Comparison of ENCODE assay signal across 17 cellular contexts in genomic region chr1:21239181-21239580, GRCh38. TPM values are rescaled to one million over a fixed set of nuclear protein-coding genes. Genes with fewer than 3 reads are reported as not detected.
DNase-seq lines count a peak whose midpoint lies in the region; ATAC-seq and TF ChIP-seq lines count a peak whose summit lies in the region.
"Had no signal": no experiment of that assay in that cellular context is flagged by ENCODE, and none has a peak within 500 bp of the region (broad histone marks: within the 10 kb centered on the region; RNA-seq: fewer than 3 reads in every experiment).

No MANE protein-coding gene starts in this region.

- H4K8ac ChIP-seq in mesenchymal stem cell (ENCODE audit: low read length) = no peak overlapping the region

- no peak overlapping the region for H4K91ac ChIP-seq in mesenchymal stem cell (ENCODE audit: low read length)

- H3K27me3 ChIP-seq in breast epithelium = no peaks in the 10 kb centered on the region
- H3K27me3 ChIP-seq in mesenchymal stem cell (ENCODE audit: control insufficient read depth in 1 of 2, insufficient read depth in 1 of 2, low read length in 2 of 2) = no peaks in the 10 kb centered on the region
- no peaks in the 10 kb centered on the region for H3K27me3 ChIP-seq in thoracic aorta (replicated peaks; ENCODE audit: insufficient read depth)
- H3K27me3 ChIP-seq: ovary had no signal

- no peak overlapping the region for H3K27ac Mint-ChIP-seq in MCF 10A (ENCODE audit: low read depth, unreplicated experiment)
- H3K27ac Mint-ChIP-seq in activated T-helper 2 cell treated with anti-CD3 and anti-CD28 coated beads, Interferon-gamma antibody, Interleukin-2, Interleukin-4, amounts not matched to agents 10 μg/mL and 5 μg/mL and 100 μg/mL, durations not matched to agents 14 hours and 24 hours and 36 hours = peak overlapping the region; percentile 59

- intact Hi-C loops in MCF 10A (cut with micrococcal nuclease) (loop anchor here (10.0 kb wide), 2 partner anchors 416 to 1176 kb away; no protein-coding TSS in a partner anchor), breast epithelium (cut with DNase I; ENCODE audit: low total_unique reads) (no loop called here)
- intact Hi-C loops in activated T-helper 2 cell treated with anti-CD3 and anti-CD28 coated beads, Interferon-gamma antibody, Interleukin-2, Interleukin-4, amounts not matched to agents 10 μg/mL and 5 μg/mL and 100 μg/mL, durations not matched to agents 14 hours and 24 hours and 36 hours (cut with micrococcal nuclease) = no loop called here

- H3K9me3 Mint-ChIP-seq in MCF 10A (ENCODE audit: unreplicated experiment) = no peaks in the 10 kb centered on the region
- H3K9me3 Mint-ChIP-seq in activated T-helper 2 cell treated with anti-CD3 and anti-CD28 coated beads, Interferon-gamma antibody, Interleukin-2, Interleukin-4, amounts not matched to agents 10 μg/mL and 5 μg/mL and 100 μg/mL, durations not matched to agents 14 hours and 24 hours and 36 hours = no peaks in the 10 kb centered on the region

- H3K36me3 Mint-ChIP-seq in MCF 10A (ENCODE audit: insufficient read depth, unreplicated experiment) = peaks cover 6% of the 10 kb centered on the region
- peaks cover 65% of the 10 kb centered on the region for H3K36me3 Mint-ChIP-seq in activated T-helper 2 cell treated with anti-CD3 and anti-CD28 coated beads, Interferon-gamma antibody, Interleukin-2, Interleukin-4, amounts not matched to agents 10 μg/mL and 5 μg/mL and 100 μg/mL, durations not matched to agents 14 hours and 24 hours and 36 hours (ENCODE audit: low read depth)

- no TSS peak for BruUV-seq in MCF 10A (replicated peaks; lab: Mats Ljungman, UMichigan)

- peaks cover 4% of the 10 kb centered on the region for H3K79me1 ChIP-seq in mesenchymal stem cell (replicated peaks; ENCODE audit: low read length, poor library complexity, severe bottlenecking)

- H2BK15ac ChIP-seq in mesenchymal stem cell (ENCODE audit: low read depth, poor library complexity, severe bottlenecking) = no peak overlapping the region

- TF ChIP-seq POLR2A in breast epithelium (IDR thresholded peaks at IDR 0.05) = no peak

- no peaks in the 10 kb centered on the region for H3K27me3 Mint-ChIP-seq in MCF 10A (ENCODE audit: insufficient read depth, unreplicated experiment)
- no peaks in the 10 kb centered on the region for H3K27me3 Mint-ChIP-seq in activated T-helper 2 cell treated with anti-CD3 and anti-CD28 coated beads, Interferon-gamma antibody, Interleukin-2, Interleukin-4, amounts not matched to agents 10 μg/mL and 5 μg/mL and 100 μg/mL, durations not matched to agents 14 hours and 24 hours and 36 hours (ENCODE audit: low read depth)

- no peak overlapping the region for H2BK5ac ChIP-seq in mesenchymal stem cell (ENCODE audit: low read depth, low read length, poor library complexity, severe bottlenecking)

- H3K18ac ChIP-seq in mesenchymal stem cell (ENCODE audit: low read depth in 1 of 2, low read length in 2 of 2) = no peak overlapping the region

- no peak overlapping the region for H3K4me3 Mint-ChIP-seq in MCF 10A (ENCODE audit: unreplicated experiment)
- no peak overlapping the region for H3K4me3 Mint-ChIP-seq in activated T-helper 2 cell treated with anti-CD3 and anti-CD28 coated beads, Interferon-gamma antibody, Interleukin-2, Interleukin-4, amounts not matched to agents 10 μg/mL and 5 μg/mL and 100 μg/mL, durations not matched to agents 14 hours and 24 hours and 36 hours (ENCODE audit: low read depth)

- H3K14ac ChIP-seq in mesenchymal stem cell (ENCODE audit: low read length in 2 of 2) = no peak overlapping the region

- no peak overlapping the region for H3K4me2 ChIP-seq in mesenchymal stem cell (ENCODE audit: low read length, poor library complexity, severe bottlenecking)

- no peak overlapping the region for H3K4ac ChIP-seq in mesenchymal stem cell (ENCODE audit: low read depth in 1 of 2, low read length in 2 of 2)

- H3K36me3 ChIP-seq in breast epithelium = peaks cover 2% of the 10 kb centered on the region
- peaks cover 52 to 88% of the 10 kb centered on the region in 2 experiments for H3K36me3 ChIP-seq in mesenchymal stem cell (ENCODE audit: control insufficient read depth in 1 of 2, insufficient read depth in 2 of 2, low read depth in 1 of 2, low read length in 2 of 2)
- H3K36me3 ChIP-seq in thoracic aorta = peaks cover 56% of the 10 kb centered on the region
- H3K36me3 ChIP-seq: ovary had no signal

- POLR2A ChIA-PET in MCF 10A (lab: Yijun Ruan, JAX) = no interaction called here

- CTCF ChIA-PET in MCF 10A (lab: Yijun Ruan, JAX) = interaction anchor here (0.6 to 12.9 kb wide), 2 partner anchors 130 to 719 kb away, joined by 3 to 283 read pairs; no protein-coding TSS in a partner anchor

- no peak overlapping the region for H3K9ac ChIP-seq in mesenchymal stem cell (ENCODE audit: low read length)

- no peak overlapping the region for H3K23ac ChIP-seq in mesenchymal stem cell (ENCODE audit: low read length in 2 of 2)

- H3K9me3 ChIP-seq in breast epithelium (no peaks in the 10 kb centered on the region), mesenchymal stem cell (ENCODE audit: control insufficient read depth, low read length) (no peaks in the 10 kb centered on the region), thoracic aorta (no peaks in the 10 kb centered on the region)
- H3K9me3 ChIP-seq: ovary had no signal

- no peak for ATAC-seq in thoracic aorta (ENCODE audit: insufficient number of reproducible peaks, low FRiP score, low read depth)
- no peak for ATAC-seq in GM21528 (IDR thresholded peaks at IDR 0.05; ENCODE audit: low FRiP score, unreplicated experiment)

- no peak for TF ChIP-seq CTCF in MCF 10A (IDR thresholded peaks at IDR 0.05; ENCODE audit: unreplicated experiment)
- no peak for TF ChIP-seq CTCF in breast epithelium (IDR thresholded peaks at IDR 0.05)
- TF ChIP-seq CTCF in thoracic aorta (IDR thresholded peaks at IDR 0.05) = no peak

- H2BK120ac ChIP-seq in mesenchymal stem cell (ENCODE audit: low read depth, low read length) = no peak overlapping the region

- 83% methylated on average over 11 of the region's 11 CpGs for WGBS in mesenchymal stem cell

- H3K4me3 ChIP-seq in breast epithelium (no peak overlapping the region), mesenchymal stem cell (ENCODE audit: insufficient read depth in 1 of 2, low read depth in 1 of 2, low read length in 2 of 2) (no peak overlapping the region), thoracic aorta (no peak overlapping the region)
- H3K4me3 ChIP-seq: ovary had no signal

- H2AFZ ChIP-seq in mesenchymal stem cell (ENCODE audit: low read depth, low read length) = no peak overlapping the region

- DNase-seq in MCF 10A (ENCODE audit: unreplicated experiment) (peak; percentile 60), breast epithelium (ENCODE audit: low spot score in 2 of 2) (no peak), mesenchymal stem cell (no peak), thoracic aorta (ENCODE audit: low spot score) (no peak), middle frontal gyrus (ENCODE audit: extremely low spot score, low spot score) (no peak)
- DNase-seq in activated T-helper 2 cell treated with anti-CD3 and anti-CD28 coated beads, Interferon-gamma antibody, Interleukin-2, Interleukin-4, amounts not matched to agents 10 μg/mL and 5 μg/mL and 100 μg/mL, durations not matched to agents 14 hours and 24 hours and 36 hours (ENCODE audit: low spot score) = no peak
- no peak for DNase-seq in central memory CD4-positive, alpha-beta T cell
- DNase-seq: activated CD4-positive, alpha-beta T cell treated with anti-CD3 and anti-CD28 coated beads, Interleukin-2, amount 50 U/mL, for 4 hours; activated naive CD4-positive, alpha-beta T cell; Calu3; mesendoderm; NCI-H2029; NCI-H748 treated with DMSO at 0.1 percent for 48 hours; ovary; Right ventricle myocardium superior; stimulated activated CD4-positive, alpha-beta T cell treated with anti-CD3 and anti-CD28 coated beads, Interleukin-12 subunit alpha, Interleukin-12 subunit beta, amount 100 ng/mL, for 4 hours had no signal

- H2BK12ac ChIP-seq in mesenchymal stem cell (ENCODE audit: low read length in 2 of 2) = no peak overlapping the region

- no peaks in the 10 kb centered on the region for H3K4me1 ChIP-seq in breast epithelium
- peaks cover 45% of the 10 kb centered on the region for H3K4me1 ChIP-seq in mesenchymal stem cell (ENCODE audit: control insufficient read depth, insufficient read depth, low read depth, low read length)
- H3K4me1 ChIP-seq in thoracic aorta (ENCODE audit: control insufficient read depth in 1 of 2, low read depth in 2 of 2) = peaks cover 6 to 25% of the 10 kb centered on the region in 2 donors

- no peak overlapping the region for H3K27ac ChIP-seq in breast epithelium
- peak overlapping the region; percentile 2 for H3K27ac ChIP-seq in mesenchymal stem cell (ENCODE audit: low read length, poor library complexity, severe bottlenecking)
- peak overlapping the region; percentile 10 to 64 for H3K27ac ChIP-seq in thoracic aorta
- H3K27ac ChIP-seq: ovary had no signal

- peak overlapping the region; percentile 1 for H2AK5ac ChIP-seq in mesenchymal stem cell (ENCODE audit: low read length, severe bottlenecking)

- H3K4me1 Mint-ChIP-seq in MCF 10A (ENCODE audit: insufficient read depth, unreplicated experiment) = peaks cover 5% of the 10 kb centered on the region
- H3K4me1 Mint-ChIP-seq in activated T-helper 2 cell treated with anti-CD3 and anti-CD28 coated beads, Interferon-gamma antibody, Interleukin-2, Interleukin-4, amounts not matched to agents 10 μg/mL and 5 μg/mL and 100 μg/mL, durations not matched to agents 14 hours and 24 hours and 36 hours (ENCODE audit: low read depth) = peaks cover 4% of the 10 kb centered on the region

RNA-seq across cellular contexts. Expression of gene ECE1, which starts 51.1 kb away (rescaled TPM):
- 40.0 and 46.8 TPM in 2 replicates for total RNA-seq in MCF 10A (2022)
- total RNA-seq in breast epithelium = 100 to 1,000 TPM in 2 of 3 donors, 10 to 100 TPM in 1; 62.6 to 121 (median 112) TPM
- total RNA-seq in activated T-helper 2 cell treated with anti-CD3 and anti-CD28 coated beads, Interferon-gamma antibody, Interleukin-2, Interleukin-4, amounts not matched to agents 10 μg/mL and 5 μg/mL and 100 μg/mL, durations not matched to agents 14 hours and 24 hours and 36 hours = 94.1 and 97.0 TPM in 2 replicates
- polyA plus RNA-seq in mesenchymal stem cell (2013, experiment 1 of 2) = 229 TPM
- 222 TPM for polyA plus RNA-seq in mesenchymal stem cell (2013, experiment 2 of 2)
- 100 to 1,000 TPM; 103 to 124 TPM for total RNA-seq in thoracic aorta

Comparison
In these comparisons a context has a peak if more than half of its experiments do, and no peak if none do; other contexts are left out.
1. H3K27ac ChIP-seq: peak in mesenchymal stem cell (single experiment) and thoracic aorta (2 of 2); none in breast epithelium (0 of 2).